ENCODE assay signal across 15 cellular contexts in the genomic region with DNA sequence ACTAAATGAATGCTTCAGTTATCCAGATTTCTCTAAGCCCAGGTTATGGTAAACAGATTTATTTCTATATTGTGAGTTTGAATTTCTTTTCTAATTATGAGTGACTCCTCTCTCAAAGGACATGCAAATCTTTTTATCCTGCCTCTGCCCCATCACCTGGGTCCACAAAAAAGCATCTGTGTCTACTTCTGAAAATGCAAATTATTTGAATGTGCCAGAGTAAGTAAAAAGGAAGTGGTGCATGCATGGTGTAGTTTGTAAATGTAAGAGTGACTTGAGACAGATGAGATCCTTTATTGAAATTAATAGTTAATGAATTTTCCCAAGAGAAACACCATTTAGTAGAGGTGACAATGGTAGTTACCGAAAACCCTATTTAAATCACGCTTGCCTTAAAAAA. TPM values are rescaled to one million over a fixed set of nuclear protein-coding genes. Genes with fewer than 3 reads are reported as not detected.
A peak's percentile ranks its signal among the peaks of the same experiment; 100 is the strongest.
DNase-seq lines count a peak whose midpoint lies in the region; ATAC-seq and TF ChIP-seq lines count a peak whose summit lies in the region.
"Had no signal": no experiment of that assay in that cellular context is flagged by ENCODE, and none has a peak within 500 bp of the region (broad histone marks: within the 10 kb centered on the region; RNA-seq: fewer than 3 reads in every experiment).

No MANE protein-coding gene starts in this region.

- no peak overlapping the region for H3K27ac ChIP-seq in BLaER1 treated with 17β-estradiol and CSF1 and Interleukin-3, amounts not matched to agents 10 nM and 100 nM
- H3K27ac ChIP-seq in CD8-positive, alpha-beta T cell (ENCODE audit: low read depth, low read length), result no peak overlapping the region
- no peak overlapping the region for H3K27ac ChIP-seq in prostate gland
- H3K27ac ChIP-seq: hepatocyte had no signal

- ATAC-seq in GM19372 (IDR thresholded peaks at IDR 0.05; ENCODE audit: low read depth, unreplicated experiment) (peak; percentile 66), HG02852 (IDR thresholded peaks at IDR 0.05; ENCODE audit: unreplicated experiment) (peak; percentile 49), HG03565 (IDR thresholded peaks at IDR 0.05; ENCODE audit: unreplicated experiment) (peak; percentile 67)
- ATAC-seq in CD8-positive, alpha-beta T cell, result no peak
- ATAC-seq: PC-3 had no signal

- H3K9ac ChIP-seq in BLaER1 treated with 17β-estradiol and CSF1 and Interleukin-3, amounts not matched to agents 10 nM and 100 nM, result no peak overlapping the region

- H3K36me3 ChIP-seq in BLaER1 treated with 17β-estradiol and CSF1 and Interleukin-3, amounts not matched to agents 10 nM and 100 nM, result no peaks in the 10 kb centered on the region
- no peaks in the 10 kb centered on the region for H3K36me3 ChIP-seq in CD8-positive, alpha-beta T cell (ENCODE audit: insufficient read depth, low read length)
- H3K36me3 ChIP-seq in prostate gland, result no peaks in the 10 kb centered on the region

- no peaks in the 10 kb centered on the region for H3K9me3 ChIP-seq in BLaER1 treated with 17β-estradiol and CSF1 and Interleukin-3, amounts not matched to agents 10 nM and 100 nM (replicated peaks in 1 of 11)
- H3K9me3 ChIP-seq in CD8-positive, alpha-beta T cell (ENCODE audit: low read length), result no peaks in the 10 kb centered on the region
- H3K9me3 ChIP-seq in prostate gland, result no peaks in the 10 kb centered on the region

- H3K4me3 ChIP-seq in BLaER1 treated with 17β-estradiol and CSF1 and Interleukin-3, amounts not matched to agents 10 nM and 100 nM, result no peak overlapping the region
- no peak overlapping the region for H3K4me3 ChIP-seq in CD8-positive, alpha-beta T cell (ENCODE audit: low read depth, low read length)
- no peak overlapping the region for H3K4me3 ChIP-seq in prostate gland
- H3K4me3 ChIP-seq: hepatocyte had no signal

- peaks cover 0 to 29% (median 0%) of the 10 kb centered on the region in 11 experiments; a peak in 2 of 22 replicates for H3K27me3 ChIP-seq in BLaER1 treated with 17β-estradiol and CSF1 and Interleukin-3, amounts not matched to agents 10 nM and 100 nM
- H3K27me3 ChIP-seq in CD8-positive, alpha-beta T cell (ENCODE audit: insufficient read depth, low read length), result no peaks in the 10 kb centered on the region
- no peaks in the 10 kb centered on the region for H3K27me3 ChIP-seq in prostate gland (replicated peaks; ENCODE audit: insufficient read depth)
- H3K27me3 ChIP-seq: hepatocyte had no signal

- H3K4me1 ChIP-seq in BLaER1 treated with 17β-estradiol and CSF1 and Interleukin-3, amounts not matched to agents 10 nM and 100 nM, result peaks cover 24 to 48% (median 38%) of the 10 kb centered on the region in 10 experiments; a peak in 19 of 20 replicates
- peaks cover 2% of the 10 kb centered on the region for H3K4me1 ChIP-seq in CD8-positive, alpha-beta T cell (ENCODE audit: insufficient read depth, low read length)
- H3K4me1 ChIP-seq in prostate gland (replicated peaks), result no peaks in the 10 kb centered on the region

- H3K36me3 Mint-ChIP-seq in CD8-positive, alpha-beta T cell, result no peaks in the 10 kb centered on the region

- TF ChIP-seq CTCF in CD8-positive, alpha-beta T cell (IDR thresholded peaks at IDR 0.05), result no peak
- TF ChIP-seq CTCF in prostate gland (IDR thresholded peaks at IDR 0.05), result no peak

- POLR2A ChIA-PET in CD8-positive, alpha-beta T cell (lab: Charles Lee), result no interaction called here

- intact Hi-C loops in CD8-positive, alpha-beta T cell (cut with DNase I, micrococcal nuclease), result loop anchor here in 1 of 2 experiments (5.0 kb wide), 1 partner anchor 36 kb away; no protein-coding TSS in a partner anchor
- intact Hi-C loops in prostate gland (cut with DNase I), result no loop called here

- no peak for DNase-seq in CD8-positive, alpha-beta T cell
- no peak for DNase-seq in NCI-H2081 (lab: John Stamatoyannopoulos, UW)
- no peak for DNase-seq in COLO829 (ENCODE audit: low spot score)
- no peak for DNase-seq in prostate gland (ENCODE audit: low spot score)
- DNase-seq: activated CD4-positive, alpha-beta T cell treated with anti-CD3 and anti-CD28 coated beads for 1 hour; activated naive CD8-positive, alpha-beta T cell treated with anti-CD3 and anti-CD28 coated beads, Interleukin-2, amount 10 ng/mL, durations not matched to agents 7 days and 5 days; EL; NCI-H1092 treated with DMSO at 0.1 percent for 48 hours; PC-3; stimulated activated naive CD4-positive, alpha-beta T cell had no signal

- no peaks in the 10 kb centered on the region for H3K9me3 Mint-ChIP-seq in CD8-positive, alpha-beta T cell
- H3K9me3 Mint-ChIP-seq: activated naive CD8-positive, alpha-beta T cell treated with anti-CD3 and anti-CD28 coated beads, Interleukin-2, amount 10 ng/mL, durations not matched to agents 7 days and 5 days had no signal

- peaks cover 0 to 10% (median 0%) of the 10 kb centered on the region in 11 experiments; a peak in 1 of 22 replicates for H4K20me1 ChIP-seq in BLaER1 treated with 17β-estradiol and CSF1 and Interleukin-3, amounts not matched to agents 10 nM and 100 nM

- H3K4me1 Mint-ChIP-seq in CD8-positive, alpha-beta T cell (ENCODE audit: low read depth), result peaks cover 41% of the 10 kb centered on the region

- H3K27ac Mint-ChIP-seq in CD8-positive, alpha-beta T cell, result no peak overlapping the region
- H3K27ac Mint-ChIP-seq: activated naive CD8-positive, alpha-beta T cell treated with anti-CD3 and anti-CD28 coated beads, Interleukin-2, amount 10 ng/mL, durations not matched to agents 7 days and 5 days had no signal

- no peaks in the 10 kb centered on the region for H3K27me3 Mint-ChIP-seq in CD8-positive, alpha-beta T cell (ENCODE audit: low read depth)
- H3K27me3 Mint-ChIP-seq: activated naive CD8-positive, alpha-beta T cell treated with anti-CD3 and anti-CD28 coated beads, Interleukin-2, amount 10 ng/mL, durations not matched to agents 7 days and 5 days had no signal

- TF ChIP-seq POLR2A in prostate gland (IDR thresholded peaks at IDR 0.05), result no peak

- 91% methylated on average over 2 of the region's 2 CpGs for WGBS in prostate gland

- H3K4me2 ChIP-seq in BLaER1 treated with 17β-estradiol and CSF1 and Interleukin-3, amounts not matched to agents 10 nM and 100 nM, result peak overlapping the region in 6 of 11 experiments; percentile 26 to 64 (median 58); a peak in 7 of 22 replicates
- H3K4me2 ChIP-seq: hepatocyte had no signal

- no peak overlapping the region for H3K4me3 Mint-ChIP-seq in CD8-positive, alpha-beta T cell
- H3K4me3 Mint-ChIP-seq: activated naive CD8-positive, alpha-beta T cell treated with anti-CD3 and anti-CD28 coated beads, Interleukin-2, amount 10 ng/mL, durations not matched to agents 7 days and 5 days had no signal

- CTCF ChIA-PET in CD8-positive, alpha-beta T cell (lab: Charles Lee), result no interaction called here

RNA-seq across cellular contexts. Expression of a gene that starts 26.9 kb away (rescaled TPM):
- total RNA-seq in CD8-positive, alpha-beta T cell, result 10 to 100 TPM; 11.2 to 16.5 TPM
- total RNA-seq in prostate gland, result 10 to 100 TPM; 25.4 to 46.3 TPM
